Comparison of ENCODE assay signal across 8 cellular contexts in genomic region chrX:109485470-109486340, GRCh38. TPM values are rescaled to one million over a fixed set of nuclear protein-coding genes. Genes with fewer than 3 reads are reported as not detected.
DNase-seq lines count a peak whose midpoint lies in the region; ATAC-seq and TF ChIP-seq lines count a peak whose summit lies in the region.

No MANE protein-coding gene starts in this region.

- no peaks in the 10 kb centered on the region for H3K27me3 ChIP-seq in SU-DHL-6 (ENCODE audit: low read length)
- H3K27me3 ChIP-seq in sigmoid colon: no peaks in the 10 kb centered on the region

- 10% methylated on average over 9 of the region's 9 CpGs for WGBS in sigmoid colon, 2 donors

- H3K79me2 ChIP-seq in SU-DHL-6 (ENCODE audit: insufficient read depth, low read length): no peaks in the 10 kb centered on the region

- no peak overlapping the region for H2AFZ ChIP-seq in SU-DHL-6 (ENCODE audit: low read depth, low read length, severe bottlenecking)

- H3K9ac ChIP-seq in SU-DHL-6 (ENCODE audit: low read length): no peak overlapping the region

- H3K9me2 ChIP-seq in SU-DHL-6 (replicated peaks; ENCODE audit: insufficient read depth, low read length): no peaks in the 10 kb centered on the region

- TF ChIP-seq CTCF in SU-DHL-6 (IDR thresholded peaks at IDR 0.05; ENCODE audit: insufficient read depth, low read length, poor library complexity, severe bottlenecking) (peak; percentile 79), sigmoid colon (IDR thresholded peaks at IDR 0.05) (peak; percentile 70 to 79 (median 76))

- no peaks in the 10 kb centered on the region for H3K9me3 ChIP-seq in SU-DHL-6 (ENCODE audit: insufficient read depth, low read length)
- no peaks in the 10 kb centered on the region for H3K9me3 ChIP-seq in sigmoid colon

- intact Hi-C loops in left ventricle myocardium superior (cut with micrococcal nuclease) (loop anchor here (5.0 kb wide), 1 partner anchor 147 kb away; no protein-coding TSS in a partner anchor), sigmoid colon (cut with DNase I) (loop anchor here (5.0 to 10.0 kb wide), 3 partner anchors 147 to 399 kb away; no protein-coding TSS in a partner anchor)

- TF ChIP-seq EP300 in sigmoid colon (IDR thresholded peaks at IDR 0.05): no peak

- no peaks in the 10 kb centered on the region for H4K20me1 ChIP-seq in SU-DHL-6 (ENCODE audit: low read depth, low read length)

- H3K4me2 ChIP-seq in SU-DHL-6 (ENCODE audit: low read depth, low read length, poor library complexity, severe bottlenecking): no peak overlapping the region

- DNase-seq in DMS153 (lab: John Stamatoyannopoulos, UW) (peak; percentile 0), NCI-H1048 (lab: John Stamatoyannopoulos, UW) (peak; percentile 0), amniotic stem cell (lab: John Stamatoyannopoulos, UW) (peak; percentile 47), left ventricle myocardium superior (peak; percentile 42), sigmoid colon (peak; percentile 75), mesenteric fat pad (ENCODE audit: low spot score) (no peak)

- H3K4me3 ChIP-seq in SU-DHL-6 (ENCODE audit: insufficient read depth, low read length, poor library complexity, severe bottlenecking): no peak overlapping the region
- H3K4me3 ChIP-seq in sigmoid colon: no peak overlapping the region

- H3K36me3 ChIP-seq in SU-DHL-6 (ENCODE audit: low read length): no peaks in the 10 kb centered on the region
- no peaks in the 10 kb centered on the region for H3K36me3 ChIP-seq in sigmoid colon

- ATAC-seq in GM21529 (IDR thresholded peaks at IDR 0.05; ENCODE audit: unreplicated experiment) (peak; percentile 72), left ventricle myocardium superior (no peak)

- no peaks in the 10 kb centered on the region for H3K4me1 ChIP-seq in sigmoid colon

- no peaks in the 10 kb centered on the region for H3F3A ChIP-seq in SU-DHL-6 (ENCODE audit: insufficient read depth)

- no peak overlapping the region for H3K27ac ChIP-seq in SU-DHL-6 (ENCODE audit: low read depth, low read length)
- H3K27ac ChIP-seq in sigmoid colon: no peak overlapping the region

- TF ChIP-seq POLR2A in sigmoid colon (IDR thresholded peaks at IDR 0.05): no peak

RNA-seq across cellular contexts. Expression of gene GUCY2F, which starts 3.8 kb away (rescaled TPM):
- total RNA-seq in left ventricle myocardium superior: not detected
- total RNA-seq in sigmoid colon: under 1 TPM in 1 of 4 donors, not detected in 3; 0.28 TPM
- polyA plus RNA-seq in sigmoid colon: not detected
- total RNA-seq in mesenteric fat pad: not detected

RNA-seq across cellular contexts. Expression of gene NXT2, which starts 50.9 kb away (rescaled TPM):
- 1.5 TPM for total RNA-seq in left ventricle myocardium superior
- total RNA-seq in sigmoid colon: 1 to 10 TPM; 2.4 to 3.6 (median 3.4) TPM
- polyA plus RNA-seq in sigmoid colon: 10 to 100 TPM in 2 of 3 donors, 1 to 10 TPM in 1; 5.6 to 11.4 (median 10.2) TPM
- total RNA-seq in mesenteric fat pad: 8.1 TPM
